ENCODE assay signal across 15 cellular contexts in the genomic region with DNA sequence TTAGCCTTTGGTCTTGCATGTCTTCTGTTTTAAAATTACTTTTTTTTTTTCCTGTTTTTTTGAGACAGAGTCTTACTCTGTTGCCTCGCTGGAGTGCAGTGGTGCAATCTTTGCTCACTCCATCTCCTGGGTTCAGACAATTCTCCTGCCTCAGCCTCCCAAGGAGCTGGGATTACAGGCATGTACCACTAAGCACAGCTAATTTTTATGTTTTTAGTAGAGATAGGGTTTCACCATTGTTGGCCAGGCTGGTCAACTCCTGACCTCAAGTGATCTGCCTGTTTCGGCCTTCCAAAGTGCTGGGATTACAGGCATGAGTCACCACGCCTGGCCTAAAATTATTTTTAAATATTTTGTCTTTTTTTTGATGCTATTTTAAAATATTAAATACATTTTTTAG. TPM values are rescaled to one million over a fixed set of nuclear protein-coding genes. Genes with fewer than 3 reads are reported as not detected.
DNase-seq lines count a peak whose midpoint lies in the region; ATAC-seq and TF ChIP-seq lines count a peak whose summit lies in the region.
"Had no signal": no experiment of that assay in that cellular context is flagged by ENCODE, and none has a peak within 500 bp of the region (broad histone marks: within the 10 kb centered on the region; RNA-seq: fewer than 3 reads in every experiment).

No MANE protein-coding gene starts in this region.

- intact Hi-C loops in lower lobe of right lung (cut with DNase I), result no loop called here

- H3K36me3 Mint-ChIP-seq in T-cell, result peaks cover 37% of the 10 kb centered on the region

- no peaks in the 10 kb centered on the region for H3K9me3 ChIP-seq in liver (ENCODE audit: control insufficient read depth in 4 of 4, low read length in 3 of 4)
- no peaks in the 10 kb centered on the region for H3K9me3 ChIP-seq in lower lobe of right lung
- H3K9me3 ChIP-seq: breast epithelium, esophagus squamous epithelium had no signal

- DNase-seq in M059J (ENCODE audit: low read depth), result peak; percentile 39
- DNase-seq in coronary artery (ENCODE audit: low spot score), result peak; percentile 72
- DNase-seq in stromal cell of bone marrow (ENCODE audit: low read depth), result peak; percentile 80
- DNase-seq in T-cell, result no peak
- no peak for DNase-seq in occipital lobe (lab: John Stamatoyannopoulos, UW)
- no peak for DNase-seq in activated T-cell treated with anti-CD3 and anti-CD28 coated beads, Interleukin-2, amount 50 U/mL, for 48 hours
- DNase-seq in lower lobe of right lung, result no peak
- DNase-seq: activated T-cell treated with anti-CD3 and anti-CD28 coated beads, Interleukin-2, amount 50 U/mL, for 24 hours; esophagus squamous epithelium; islet precursor cell; SIG-M5; stimulated activated CD4-positive, alpha-beta T cell treated with anti-CD3 and anti-CD28 coated beads, Interleukin-4, amount 100 ng/mL, for 1 hour; WERI-Rb-1 had no signal

- H3K27me3 ChIP-seq in liver (ENCODE audit: control insufficient read depth in 4 of 4, insufficient read depth in 4 of 4, low read length in 3 of 4) (no peaks in the 10 kb centered on the region), lower lobe of right lung (ENCODE audit: low read depth) (no peaks in the 10 kb centered on the region)
- H3K27me3 ChIP-seq: breast epithelium, esophagus squamous epithelium had no signal

- no peak for TF ChIP-seq CTCF in coronary artery (IDR thresholded peaks at IDR 0.05)
- no peak for TF ChIP-seq CTCF in liver (IDR thresholded peaks at IDR 0.05; ENCODE audit: low read depth, low read length, missing input control)
- TF ChIP-seq CTCF in lower lobe of right lung (IDR thresholded peaks at IDR 0.05), result no peak

- TF ChIP-seq RAD21 in liver (IDR thresholded peaks at IDR 0.05), result no peak

- H3K9me3 Mint-ChIP-seq in T-cell, result no peaks in the 10 kb centered on the region
- H3K9me3 Mint-ChIP-seq: activated T-cell treated with anti-CD3 and anti-CD28 coated beads, Interleukin-2, amount 50 U/mL, for 24 hours had no signal

- ATAC-seq in T-cell (replicated peaks in 1 of 4) (no peak), lower lobe of right lung (no peak)

- 43% methylated on average over 3 of the region's 3 CpGs for WGBS in liver

- H3K4me1 Mint-ChIP-seq in T-cell, result peaks cover 57 to 62% (median 58%) of the 10 kb centered on the region in 3 donors

- no peaks in the 10 kb centered on the region for H3K36me3 ChIP-seq in liver (ENCODE audit: control insufficient read depth in 4 of 4, insufficient read depth in 3 of 4, low read depth in 1 of 4, low read length in 3 of 4)
- peaks cover 5% of the 10 kb centered on the region for H3K36me3 ChIP-seq in lower lobe of right lung
- H3K36me3 ChIP-seq: breast epithelium, WERI-Rb-1 had no signal

- H3K4me3 ChIP-seq in coronary artery (no peak overlapping the region), liver (ENCODE audit: low read depth in 1 of 3, low read length in 3 of 3) (no peak overlapping the region), lower lobe of right lung (no peak overlapping the region)
- H3K4me3 ChIP-seq: breast epithelium, esophagus squamous epithelium had no signal

- no peak overlapping the region for H3K9ac ChIP-seq in liver (ENCODE audit: low read depth in 1 of 2, low read length in 2 of 2)

- H3K4me1 ChIP-seq in liver (ENCODE audit: control insufficient read depth in 4 of 4, insufficient read depth in 4 of 4, low read length in 3 of 4) (peaks cover 18 to 25% (median 21%) of the 10 kb centered on the region in 4 donors), lower lobe of right lung (peaks cover 25% of the 10 kb centered on the region)
- H3K4me1 ChIP-seq: breast epithelium had no signal

- H3K27ac ChIP-seq in coronary artery (no peak overlapping the region), liver (ENCODE audit: low read depth in 1 of 2, low read length in 2 of 2) (no peak overlapping the region), lower lobe of right lung (no peak overlapping the region)
- H3K27ac ChIP-seq: breast epithelium, WERI-Rb-1 had no signal

- no peaks in the 10 kb centered on the region for H3K27me3 Mint-ChIP-seq in T-cell
- H3K27me3 Mint-ChIP-seq: activated T-cell treated with anti-CD3 and anti-CD28 coated beads, Interleukin-2, amount 50 U/mL, for 24 hours had no signal

- no peak overlapping the region for H3K4me3 Mint-ChIP-seq in T-cell
- H3K4me3 Mint-ChIP-seq: activated T-cell treated with anti-CD3 and anti-CD28 coated beads, Interleukin-2, amount 50 U/mL, for 24 hours had no signal

- H3K27ac Mint-ChIP-seq in T-cell, result peak overlapping the region in 1 of 2 donors; percentile 22
- H3K27ac Mint-ChIP-seq: activated T-cell treated with anti-CD3 and anti-CD28 coated beads, Interleukin-2, amount 50 U/mL, for 24 hours had no signal

- CTCF ChIA-PET in T-cell (lab: Charles Lee), result interaction anchor here in 1 of 2 donors (0.7 kb wide), 1 partner anchor 48 kb away, joined by 3 read pairs; no protein-coding TSS in a partner anchor

- POLR2A ChIA-PET in T-cell (lab: Charles Lee), result no interaction called here

TF ChIP-seq in liver, 16 proteins besides CTCF, POLR2A, EP300 and RAD21:
- TF ChIP-seq YY1 (IDR thresholded peaks at IDR 0.05) (peak; percentile 20), NR2F2 (IDR thresholded peaks at IDR 0.05) (no peak), RXRA (IDR thresholded peaks at IDR 0.05) (peak; percentile 69 to 71), EGR1 (IDR thresholded peaks at IDR 0.05; ENCODE audit: low read depth in 2 of 2) (no peak), GABPA (IDR thresholded peaks at IDR 0.05 in 1 of 2, conservative IDR thresholded peaks at IDR 0.05 in 1 of 2) (no peak), FOXA2 (IDR thresholded peaks at IDR 0.05) (no peak), TAF1 (conservative IDR thresholded peaks at IDR 0.05) (no peak), HNF4A (conservative IDR thresholded peaks at IDR 0.05) (peak; percentile 39 to 48), FOXA1 (IDR thresholded peaks at IDR 0.05) (no peak), JUND (IDR thresholded peaks at IDR 0.05) (peak; percentile 84 to 93), HNF4G (IDR thresholded peaks at IDR 0.05) (no peak)
- TF ChIP-seq, protein P1, sequence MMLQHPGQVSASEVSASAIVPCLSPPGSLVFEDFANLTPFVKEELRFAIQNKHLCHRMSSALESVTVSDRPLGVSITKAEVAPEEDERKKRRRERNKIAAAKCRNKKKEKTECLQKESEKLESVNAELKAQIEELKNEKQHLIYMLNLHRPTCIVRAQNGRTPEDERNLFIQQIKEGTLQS (IDR thresholded peaks at IDR 0.05), result peak; percentile 77
- TF ChIP-seq, protein P2, sequence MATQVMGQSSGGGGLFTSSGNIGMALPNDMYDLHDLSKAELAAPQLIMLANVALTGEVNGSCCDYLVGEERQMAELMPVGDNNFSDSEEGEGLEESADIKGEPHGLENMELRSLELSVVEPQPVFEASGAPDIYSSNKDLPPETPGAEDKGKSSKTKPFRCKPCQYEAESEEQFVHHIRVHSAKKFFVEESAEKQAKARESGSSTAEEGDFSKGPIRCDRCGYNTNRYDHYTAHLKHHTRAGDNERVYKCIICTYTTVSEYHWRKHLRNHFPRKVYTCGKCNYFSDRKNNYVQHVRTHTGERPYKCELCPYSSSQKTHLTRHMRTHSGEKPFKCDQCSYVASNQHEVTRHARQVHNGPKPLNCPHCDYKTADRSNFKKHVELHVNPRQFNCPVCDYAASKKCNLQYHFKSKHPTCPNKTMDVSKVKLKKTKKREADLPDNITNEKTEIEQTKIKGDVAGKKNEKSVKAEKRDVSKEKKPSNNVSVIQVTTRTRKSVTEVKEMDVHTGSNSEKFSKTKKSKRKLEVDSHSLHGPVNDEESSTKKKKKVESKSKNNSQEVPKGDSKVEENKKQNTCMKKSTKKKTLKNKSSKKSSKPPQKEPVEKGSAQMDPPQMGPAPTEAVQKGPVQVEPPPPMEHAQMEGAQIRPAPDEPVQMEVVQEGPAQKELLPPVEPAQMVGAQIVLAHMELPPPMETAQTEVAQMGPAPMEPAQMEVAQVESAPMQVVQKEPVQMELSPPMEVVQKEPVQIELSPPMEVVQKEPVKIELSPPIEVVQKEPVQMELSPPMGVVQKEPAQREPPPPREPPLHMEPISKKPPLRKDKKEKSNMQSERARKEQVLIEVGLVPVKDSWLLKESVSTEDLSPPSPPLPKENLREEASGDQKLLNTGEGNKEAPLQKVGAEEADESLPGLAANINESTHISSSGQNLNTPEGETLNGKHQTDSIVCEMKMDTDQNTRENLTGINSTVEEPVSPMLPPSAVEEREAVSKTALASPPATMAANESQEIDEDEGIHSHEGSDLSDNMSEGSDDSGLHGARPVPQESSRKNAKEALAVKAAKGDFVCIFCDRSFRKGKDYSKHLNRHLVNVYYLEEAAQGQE (IDR thresholded peaks at IDR 0.05), result no peak
- TF ChIP-seq, protein P3, sequence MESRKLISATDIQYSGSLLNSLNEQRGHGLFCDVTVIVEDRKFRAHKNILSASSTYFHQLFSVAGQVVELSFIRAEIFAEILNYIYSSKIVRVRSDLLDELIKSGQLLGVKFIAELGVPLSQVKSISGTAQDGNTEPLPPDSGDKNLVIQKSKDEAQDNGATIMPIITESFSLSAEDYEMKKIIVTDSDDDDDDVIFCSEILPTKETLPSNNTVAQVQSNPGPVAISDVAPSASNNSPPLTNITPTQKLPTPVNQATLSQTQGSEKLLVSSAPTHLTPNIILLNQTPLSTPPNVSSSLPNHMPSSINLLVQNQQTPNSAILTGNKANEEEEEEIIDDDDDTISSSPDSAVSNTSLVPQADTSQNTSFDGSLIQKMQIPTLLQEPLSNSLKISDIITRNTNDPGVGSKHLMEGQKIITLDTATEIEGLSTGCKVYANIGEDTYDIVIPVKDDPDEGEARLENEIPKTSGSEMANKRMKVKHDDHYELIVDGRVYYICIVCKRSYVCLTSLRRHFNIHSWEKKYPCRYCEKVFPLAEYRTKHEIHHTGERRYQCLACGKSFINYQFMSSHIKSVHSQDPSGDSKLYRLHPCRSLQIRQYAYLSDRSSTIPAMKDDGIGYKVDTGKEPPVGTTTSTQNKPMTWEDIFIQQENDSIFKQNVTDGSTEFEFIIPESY (IDR thresholded peaks at IDR 0.05), result no peak

RNA-seq across cellular contexts. Expression of a gene that starts 38.5 kb away (rescaled TPM):
- total RNA-seq in M059J (2014; rRNA removed; shearing (Covaris generic)), result 9.1 and 9.3 TPM in 2 replicates
- total RNA-seq in liver (10 to 100 TPM; 31.4 to 47.4 TPM), T-cell (10 to 100 TPM; 57.7 to 76.5 (median 66.1) TPM), occipital lobe (54.7 TPM), lower lobe of right lung (48.8 TPM)
- polyA plus RNA-seq in liver, result 10 to 100 TPM; 11.9 to 13.9 TPM

RNA-seq across cellular contexts. Expression of a gene that starts 47.1 kb away (rescaled TPM):
- total RNA-seq in M059J (2014; rRNA removed; shearing (Covaris generic)), result 1.2 and 1.9 TPM in 2 replicates
- total RNA-seq in liver, result 1 to 10 TPM; 2.3 to 2.6 TPM
- polyA plus RNA-seq in liver, result under 1 TPM; 0.63 to 0.84 TPM
- total RNA-seq in T-cell, result under 1 TPM; 0.12 to 0.72 (median 0.57) TPM
- 9.4 TPM for total RNA-seq in occipital lobe
- 0.95 TPM for total RNA-seq in lower lobe of right lung

Comparison
In these comparisons a context has a peak if more than half of its experiments do, and no peak if none do; other contexts are left out.
1. DNase-seq: peak in M059J (single experiment), coronary artery (single experiment) and stromal cell of bone marrow (single experiment); none in T-cell (0 of 34), occipital lobe (single experiment), activated T-cell treated with anti-CD3 and anti-CD28 coated beads, Interleukin-2, amount 50 U/mL, for 48 hours (0 of 2) and lower lobe of right lung (single experiment).